ENCODE assay signal across 26 cellular contexts in the genomic region with DNA sequence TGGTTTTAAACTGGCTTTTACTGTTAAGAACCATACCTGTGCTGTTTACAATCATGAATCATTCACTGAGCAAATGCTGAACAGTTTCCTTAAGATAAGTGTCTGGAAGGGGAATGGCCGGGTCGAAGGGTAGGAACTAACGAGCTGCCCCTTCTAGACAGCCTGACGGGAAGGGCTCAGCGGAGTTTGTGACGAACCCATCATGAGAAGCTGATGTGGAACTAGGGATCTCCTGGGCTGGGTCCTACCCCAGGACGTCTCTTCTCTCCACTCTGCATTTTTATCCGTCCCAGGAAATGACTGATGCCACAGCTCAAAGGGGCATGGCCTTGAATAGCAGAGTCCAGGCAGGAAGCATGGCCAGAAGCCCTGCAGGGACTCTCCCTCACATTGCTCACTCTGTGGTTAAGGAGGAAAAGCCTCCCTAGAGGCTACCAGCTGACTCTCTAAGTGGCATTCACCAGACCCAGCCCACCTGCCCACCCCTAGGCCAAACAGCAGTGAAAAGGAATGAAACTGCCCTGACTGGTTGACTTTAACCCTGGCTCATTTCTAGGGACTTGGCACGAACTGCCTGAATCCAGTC.
DNase-seq lines count a peak whose midpoint lies in the region; ATAC-seq, FAIRE-seq and TF ChIP-seq lines count a peak whose summit lies in the region.
"Had no signal": no experiment of that assay in that cellular context is flagged by ENCODE, and none has a peak within 500 bp of the region (broad histone marks: within the 10 kb centered on the region; RNA-seq: fewer than 3 reads in every experiment).

No MANE protein-coding gene starts in this region.

- H3K27ac ChIP-seq in A549 (peak overlapping the region; percentile 80 to 86), colonic mucosa (peak overlapping the region; percentile 62), left ventricle myocardium inferior (replicated peaks) (no peak overlapping the region)
- H3K27ac ChIP-seq: parathyroid adenoma, suprapubic skin had no signal

- intact Hi-C loops in colonic mucosa (cut with DNase I), result no loop called here
- intact Hi-C loops in left ventricle myocardium inferior (cut with micrococcal nuclease), result no loop called here
- intact Hi-C loops in posterior vena cava (cut with DNase I), result no loop called here

- H3K4me1 ChIP-seq in A549 (peaks cover 41% of the 10 kb centered on the region), colonic mucosa (no peaks in the 10 kb centered on the region), mucosa of stomach (ENCODE audit: control insufficient read depth, insufficient read depth, low read length) (peaks cover 18% of the 10 kb centered on the region), left ventricle myocardium inferior (no peaks in the 10 kb centered on the region)

- TF ChIP-seq RAD21 in A549 (conservative IDR thresholded peaks at IDR 0.05 in 1 of 2, IDR thresholded peaks at IDR 0.05 in 1 of 2), result no peak; a peak in 1 of 5 replicates

- no peaks in the 10 kb centered on the region for H3K36me3 ChIP-seq in colonic mucosa
- H3K36me3 ChIP-seq in mucosa of stomach (ENCODE audit: control insufficient read depth, insufficient read depth, low read length), result no peaks in the 10 kb centered on the region
- H3K36me3 ChIP-seq in left ventricle myocardium inferior, result no peaks in the 10 kb centered on the region
- H3K36me3 ChIP-seq: suprapubic skin had no signal

- no peak overlapping the region for H3K9ac ChIP-seq in colonic mucosa (ENCODE audit: low read depth in 2 of 2, low read length in 2 of 2)
- H3K9ac ChIP-seq in mucosa of stomach (ENCODE audit: low read length), result peak overlapping the region; percentile 44
- H3K9ac ChIP-seq: parathyroid adenoma had no signal

- TF ChIP-seq POLR2A in A549 (IDR thresholded peaks at IDR 0.05; ENCODE audit: low read length), result no peak
- no peak for TF ChIP-seq POLR2A in NB4 (IDR thresholded peaks at IDR 0.05; ENCODE audit: extremely low read depth, insufficient read length)

- H3K4me3 ChIP-seq in A549 (no peak overlapping the region), NB4 (ENCODE audit: low read depth, low read length) (no peak overlapping the region), colonic mucosa (no peak overlapping the region), mucosa of stomach (ENCODE audit: low read length) (peak overlapping the region; percentile 31), left ventricle myocardium inferior (no peak overlapping the region)
- H3K4me3 ChIP-seq: suprapubic skin had no signal

- ATAC-seq in A549 (peak; percentile 70 to 90), HG03571 (IDR thresholded peaks at IDR 0.05; ENCODE audit: unreplicated experiment) (no peak), HG02938 (IDR thresholded peaks at IDR 0.05; ENCODE audit: unreplicated experiment) (no peak)
- ATAC-seq: naive thymus-derived CD4-positive, alpha-beta T cell; T-cell had no signal

- no peak for TF ChIP-seq EP300 in A549 (IDR thresholded peaks at IDR 0.05)

- POLR2A ChIA-PET in A549 (lab: Yijun Ruan, JAX), result interaction anchor here (0.8 to 2.2 kb wide), 4 partner anchors 39 to 112 kb away, joined by 3 to 7 read pairs (median 4); a partner anchor contains a TSS

- 9% methylated on average over 9 of the region's 9 CpGs for WGBS in A549 (ENCODE audit: missing lambda C conversion rate)

- CTCF ChIA-PET in A549 (lab: Yijun Ruan, JAX), result interaction anchor here (1.2 to 3.4 kb wide), 2 partner anchors 51 to 87 kb away, joined by 4 to 16 read pairs; no protein-coding TSS in a partner anchor

- DNase-seq in A549 (ENCODE audit: low read depth in 1 of 2, low spot score in 1 of 2) (peak; percentile 36 to 85), NB4 (ENCODE audit: low read depth) (peak; percentile 10), colonic mucosa (peak; percentile 73), left ventricle myocardium inferior (no peak), posterior vena cava (ENCODE audit: low spot score) (no peak)
- DNase-seq: activated CD4-positive, alpha-beta memory T cell treated with anti-CD3 and anti-CD28 coated beads, Interleukin-2, amount 10 ng/mL, durations not matched to agents 7 days and 5 days; activated naive CD4-positive, alpha-beta T cell treated with anti-CD3 and anti-CD28 coated beads, Interleukin-2, amount 50 U/mL, for 16 hours; activated T-cell treated with anti-CD3 and anti-CD28 coated beads, Interleukin-2, amount 50 U/mL, for 24 hours; C1 segment of cervical spinal cord; cortex of kidney; DMS 273 treated with DMSO at 0.1 percent for 48 hours; KG1; naive thymus-derived CD4-positive, alpha-beta T cell; NCI-H1105; NCI-H2171; NCI-H748 treated with DMSO at 0.1 percent for 48 hours; stimulated activated CD8-positive, alpha-beta memory T cell treated with anti-CD3 and anti-CD28 coated beads, Interleukin-4, amount 100 ng/mL, for 48 hours; T-cell had no signal

- H3K27me3 ChIP-seq in colonic mucosa, result no peaks in the 10 kb centered on the region
- no peaks in the 10 kb centered on the region for H3K27me3 ChIP-seq in mucosa of stomach (ENCODE audit: control insufficient read depth, insufficient read depth, low read length)
- H3K27me3 ChIP-seq in left ventricle myocardium inferior (ENCODE audit: low read depth), result no peaks in the 10 kb centered on the region
- H3K27me3 ChIP-seq: suprapubic skin had no signal

- TF ChIP-seq CTCF in A549 (IDR thresholded peaks at IDR 0.05) (no peak), NB4 (IDR thresholded peaks at IDR 0.05; ENCODE audit: low read depth, low read length) (no peak), colonic mucosa (IDR thresholded peaks at IDR 0.05) (no peak), left ventricle myocardium inferior (IDR thresholded peaks at IDR 0.05; ENCODE audit: borderline replicate concordance) (no peak)

- H3K9me3 ChIP-seq in A549 (no peaks in the 10 kb centered on the region), colonic mucosa (no peaks in the 10 kb centered on the region), mucosa of stomach (ENCODE audit: control insufficient read depth, low read length) (no peaks in the 10 kb centered on the region), left ventricle myocardium inferior (replicated peaks) (no peaks in the 10 kb centered on the region)
- H3K9me3 ChIP-seq: suprapubic skin had no signal

- peak overlapping the region; percentile 72 for H3K4me2 ChIP-seq in A549

- peak; percentile 68 for FAIRE-seq in A549 (lab: Jason Lieb, UNC)
- FAIRE-seq: A204.1, endothelial cell of umbilical vein, frontal cortex had no signal

TF ChIP-seq in A549, 52 proteins besides CTCF, POLR2A, EP300 and RAD21:
- TF ChIP-seq CHD4 (IDR thresholded peaks at IDR 0.05; ENCODE audit: borderline replicate concordance) (no peak), HOXA7 (CRISPR knock-in tag; IDR thresholded peaks at IDR 0.05) (no peak), JUN (IDR thresholded peaks at IDR 0.05) (peak; percentile 55 to 57; a peak in 3 of 5 replicates), FOSL2 (IDR thresholded peaks at IDR 0.05) (no peak), FOSL2 (CRISPR knock-in tag; IDR thresholded peaks at IDR 0.05) (peak; percentile 79), EHMT2 (IDR thresholded peaks at IDR 0.05; ENCODE audit: low read depth) (no peak), GATA3 (IDR thresholded peaks at IDR 0.05; ENCODE audit: borderline replicate concordance) (peak; percentile 64; the same call in 1 of the 2 replicates), JUNB (IDR thresholded peaks at IDR 0.05) (peak; percentile 47; the same call in 1 of the 2 replicates), MAFK (IDR thresholded peaks at IDR 0.05; ENCODE audit: partially characterized antibody) (peak; percentile 47)
- TF ChIP-seq, protein P1, sequence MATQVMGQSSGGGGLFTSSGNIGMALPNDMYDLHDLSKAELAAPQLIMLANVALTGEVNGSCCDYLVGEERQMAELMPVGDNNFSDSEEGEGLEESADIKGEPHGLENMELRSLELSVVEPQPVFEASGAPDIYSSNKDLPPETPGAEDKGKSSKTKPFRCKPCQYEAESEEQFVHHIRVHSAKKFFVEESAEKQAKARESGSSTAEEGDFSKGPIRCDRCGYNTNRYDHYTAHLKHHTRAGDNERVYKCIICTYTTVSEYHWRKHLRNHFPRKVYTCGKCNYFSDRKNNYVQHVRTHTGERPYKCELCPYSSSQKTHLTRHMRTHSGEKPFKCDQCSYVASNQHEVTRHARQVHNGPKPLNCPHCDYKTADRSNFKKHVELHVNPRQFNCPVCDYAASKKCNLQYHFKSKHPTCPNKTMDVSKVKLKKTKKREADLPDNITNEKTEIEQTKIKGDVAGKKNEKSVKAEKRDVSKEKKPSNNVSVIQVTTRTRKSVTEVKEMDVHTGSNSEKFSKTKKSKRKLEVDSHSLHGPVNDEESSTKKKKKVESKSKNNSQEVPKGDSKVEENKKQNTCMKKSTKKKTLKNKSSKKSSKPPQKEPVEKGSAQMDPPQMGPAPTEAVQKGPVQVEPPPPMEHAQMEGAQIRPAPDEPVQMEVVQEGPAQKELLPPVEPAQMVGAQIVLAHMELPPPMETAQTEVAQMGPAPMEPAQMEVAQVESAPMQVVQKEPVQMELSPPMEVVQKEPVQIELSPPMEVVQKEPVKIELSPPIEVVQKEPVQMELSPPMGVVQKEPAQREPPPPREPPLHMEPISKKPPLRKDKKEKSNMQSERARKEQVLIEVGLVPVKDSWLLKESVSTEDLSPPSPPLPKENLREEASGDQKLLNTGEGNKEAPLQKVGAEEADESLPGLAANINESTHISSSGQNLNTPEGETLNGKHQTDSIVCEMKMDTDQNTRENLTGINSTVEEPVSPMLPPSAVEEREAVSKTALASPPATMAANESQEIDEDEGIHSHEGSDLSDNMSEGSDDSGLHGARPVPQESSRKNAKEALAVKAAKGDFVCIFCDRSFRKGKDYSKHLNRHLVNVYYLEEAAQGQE (IDR thresholded peaks at IDR 0.05), result no peak
- TF ChIP-seq, protein P2, sequence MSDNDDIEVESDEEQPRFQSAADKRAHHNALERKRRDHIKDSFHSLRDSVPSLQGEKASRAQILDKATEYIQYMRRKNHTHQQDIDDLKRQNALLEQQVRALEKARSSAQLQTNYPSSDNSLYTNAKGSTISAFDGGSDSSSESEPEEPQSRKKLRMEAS (IDR thresholded peaks at IDR 0.05), result peak; percentile 57

Comparison
In these comparisons a context has a peak if more than half of its experiments do, and no peak if none do; other contexts are left out.
1. ATAC-seq: peak in A549 (2 of 2); none in HG03571 (single experiment) and HG02938 (single experiment).
2. DNase-seq: peak in A549 (2 of 2), NB4 (single experiment) and colonic mucosa (single experiment); none in left ventricle myocardium inferior (single experiment) and posterior vena cava (single experiment).